ENCODE assay signal across 11 cellular contexts in the genomic region with DNA sequence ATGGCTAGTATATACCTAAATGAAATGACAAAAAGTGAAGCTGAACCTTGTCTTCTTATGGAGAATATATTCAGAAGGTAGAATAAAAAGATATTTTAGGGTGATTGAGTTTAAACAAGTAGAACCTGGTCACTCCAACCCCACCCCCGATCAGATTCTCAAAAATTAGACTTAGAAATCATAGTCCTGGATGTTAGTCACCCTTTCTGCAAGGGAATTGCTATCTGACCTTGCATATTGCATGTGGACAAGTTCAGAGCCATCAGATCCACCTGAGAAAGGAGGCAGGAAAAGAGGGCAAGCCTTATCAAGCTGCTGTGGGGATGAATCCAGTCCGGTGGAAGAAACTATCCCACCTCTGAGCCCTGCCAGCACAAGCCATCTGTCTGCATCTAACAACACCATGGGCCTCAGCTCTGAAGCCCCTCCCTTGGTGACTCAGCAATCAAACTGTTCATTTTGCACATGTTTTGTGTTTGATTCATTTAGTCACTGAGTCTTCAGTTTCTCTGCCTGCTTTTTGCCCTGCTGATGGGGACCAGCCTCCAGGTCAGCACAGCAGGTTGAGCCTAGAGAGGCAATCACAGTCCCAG.
DNase-seq lines count a peak whose midpoint lies in the region; ATAC-seq and TF ChIP-seq lines count a peak whose summit lies in the region.
"Had no signal": no experiment of that assay in that cellular context is flagged by ENCODE, and none has a peak within 500 bp of the region (broad histone marks: within the 10 kb centered on the region; RNA-seq: fewer than 3 reads in every experiment).

No MANE protein-coding gene starts in this region.

- ATAC-seq in PC-3, result no peak
- no peak for ATAC-seq in psoas muscle

- DNase-seq in Caki2 (ENCODE audit: low read depth) (peak; percentile 63), NCI-H1694 (lab: John Stamatoyannopoulos, UW) (peak; percentile 96), cerebellar cortex (ENCODE audit: low spot score) (peak; percentile 58), mesenchymal stem cell (peak; percentile 41), PC-3 (no peak), psoas muscle (no peak)
- no peak for DNase-seq in activated naive CD4-positive, alpha-beta T cell (lab: John Stamatoyannopoulos, UW)
- no peak for DNase-seq in central memory CD4-positive, alpha-beta T cell
- DNase-seq: COR-L47, hippocampal formation, NCI-H510A treated with DMSO at 0.1 percent for 48 hours had no signal

- BruUV-seq in PC-3 (replicated peaks; lab: Mats Ljungman, UMichigan), result no TSS peak

- H3K9ac ChIP-seq in mesenchymal stem cell (ENCODE audit: low read length), result no peak overlapping the region
- H3K9ac ChIP-seq in PC-3 (ENCODE audit: low read length), result no peak overlapping the region

- H2BK12ac ChIP-seq in mesenchymal stem cell (ENCODE audit: low read length in 2 of 2), result no peak overlapping the region

- no peaks in the 10 kb centered on the region for H3K79me1 ChIP-seq in mesenchymal stem cell (replicated peaks; ENCODE audit: low read length, poor library complexity, severe bottlenecking)

- no peaks in the 10 kb centered on the region for H3K79me2 ChIP-seq in PC-3 (ENCODE audit: low read length)

- intact Hi-C loops in PC-3 (cut with micrococcal nuclease), result no loop called here
- intact Hi-C loops in psoas muscle (cut with DNase I), result no loop called here

- H4K8ac ChIP-seq in mesenchymal stem cell (ENCODE audit: low read length), result no peak overlapping the region

- H3K27me3 ChIP-seq in mesenchymal stem cell (ENCODE audit: control insufficient read depth in 1 of 2, insufficient read depth in 1 of 2, low read length in 2 of 2), result no peaks in the 10 kb centered on the region
- H3K27me3 ChIP-seq in PC-3 (ENCODE audit: low read length), result no peaks in the 10 kb centered on the region
- no peaks in the 10 kb centered on the region for H3K27me3 ChIP-seq in psoas muscle (ENCODE audit: insufficient read depth in 3 of 3, low read length in 2 of 3)

- in situ Hi-C loops in Caki2 (cut with HindIII; ENCODE audit: low pct_unique_long_range_greater_than_20kb, low sequenced_read_pairs), result no loop called here

- H2BK120ac ChIP-seq in mesenchymal stem cell (ENCODE audit: low read depth, low read length), result no peak overlapping the region

- H3K14ac ChIP-seq in mesenchymal stem cell (ENCODE audit: low read length in 2 of 2), result no peak overlapping the region

- H3K4ac ChIP-seq in mesenchymal stem cell (ENCODE audit: low read depth in 1 of 2, low read length in 2 of 2), result no peak overlapping the region

- no peak overlapping the region for H2AFZ ChIP-seq in mesenchymal stem cell (ENCODE audit: low read depth, low read length)
- H2AFZ ChIP-seq in PC-3 (ENCODE audit: low read length), result no peak overlapping the region

- H3K4me2 ChIP-seq in mesenchymal stem cell (ENCODE audit: low read length, poor library complexity, severe bottlenecking) (no peak overlapping the region), PC-3 (ENCODE audit: low read length) (no peak overlapping the region)

- no peak overlapping the region for H2AK5ac ChIP-seq in mesenchymal stem cell (ENCODE audit: low read length, severe bottlenecking)

- peaks cover 10% of the 10 kb centered on the region for H3K4me1 ChIP-seq in mesenchymal stem cell (ENCODE audit: control insufficient read depth, insufficient read depth, low read depth, low read length)
- H3K4me1 ChIP-seq in PC-3 (ENCODE audit: insufficient read depth, low read length), result no peaks in the 10 kb centered on the region
- H3K4me1 ChIP-seq in psoas muscle, result no peaks in the 10 kb centered on the region

- no peak overlapping the region for H3K27ac ChIP-seq in mesenchymal stem cell (ENCODE audit: low read length, poor library complexity, severe bottlenecking)
- no peak overlapping the region for H3K27ac ChIP-seq in PC-3 (ENCODE audit: low read length)
- H3K27ac ChIP-seq in psoas muscle, result no peak overlapping the region

- POLR2A ChIA-PET in PC-3 (lab: Charles Lee; ENCODE audit: unreplicated experiment), result no interaction called here

- 86% methylated on average over 1 of the region's 2 CpGs for WGBS in mesenchymal stem cell
- WGBS in psoas muscle, 3 donors, result 67 to 76% (median 69%) methylated on average over 2 of the region's 2 CpGs

- H4K91ac ChIP-seq in mesenchymal stem cell (ENCODE audit: low read length), result no peak overlapping the region

- H2BK5ac ChIP-seq in mesenchymal stem cell (ENCODE audit: low read depth, low read length, poor library complexity, severe bottlenecking), result no peak overlapping the region

- no peak overlapping the region for H2BK15ac ChIP-seq in mesenchymal stem cell (ENCODE audit: low read depth, poor library complexity, severe bottlenecking)

- H3K4me3 ChIP-seq in mesenchymal stem cell (ENCODE audit: insufficient read depth in 1 of 2, low read depth in 1 of 2, low read length in 2 of 2), result no peak overlapping the region
- no peak overlapping the region for H3K4me3 ChIP-seq in PC-3 (ENCODE audit: low read length)
- H3K4me3 ChIP-seq in psoas muscle, result no peak overlapping the region

- CTCF ChIA-PET in PC-3 (lab: Charles Lee), result no interaction called here

- H3K36me3 ChIP-seq in mesenchymal stem cell (ENCODE audit: control insufficient read depth in 1 of 2, insufficient read depth in 2 of 2, low read depth in 1 of 2, low read length in 2 of 2) (no peaks in the 10 kb centered on the region), PC-3 (ENCODE audit: low read depth, low read length) (no peaks in the 10 kb centered on the region), psoas muscle (ENCODE audit: insufficient read depth in 1 of 2, low read depth in 1 of 2) (no peaks in the 10 kb centered on the region)

- no peaks in the 10 kb centered on the region for H3F3A ChIP-seq in PC-3 (ENCODE audit: low read length, unreplicated experiment)

- no peak for TF ChIP-seq CTCF in PC-3 (conservative IDR thresholded peaks at IDR 0.05; ENCODE audit: low read depth, low read length)
- TF ChIP-seq CTCF in psoas muscle (IDR thresholded peaks at IDR 0.05), result no peak

- no peaks in the 10 kb centered on the region for H3K9me3 ChIP-seq in mesenchymal stem cell (ENCODE audit: control insufficient read depth, low read length)
- H3K9me3 ChIP-seq in PC-3 (ENCODE audit: low read length), result peaks cover 15% of the 10 kb centered on the region
- H3K9me3 ChIP-seq in psoas muscle, result no peaks in the 10 kb centered on the region

- no peaks in the 10 kb centered on the region for H3K9me2 ChIP-seq in PC-3 (replicated peaks; ENCODE audit: low read length)

- H3K23ac ChIP-seq in mesenchymal stem cell (ENCODE audit: low read length in 2 of 2), result no peak overlapping the region

- no peaks in the 10 kb centered on the region for H4K20me1 ChIP-seq in PC-3 (ENCODE audit: low read length)

- no peak overlapping the region for H3K18ac ChIP-seq in mesenchymal stem cell (ENCODE audit: low read depth in 1 of 2, low read length in 2 of 2)

Comparison
In these comparisons a context has a peak if more than half of its experiments do, and no peak if none do; other contexts are left out.
1. DNase-seq: peak in Caki2 (single experiment), NCI-H1694 (single experiment), cerebellar cortex (single experiment) and mesenchymal stem cell (single experiment); none in activated naive CD4-positive, alpha-beta T cell (0 of 4), PC-3 (single experiment), central memory CD4-positive, alpha-beta T cell (single experiment) and psoas muscle (0 of 2).